In genomic region chr9:134488251-134488900, GRCh38 we compare ENCODE assay signal across 14 cellular contexts.
DNase-seq lines count a peak whose midpoint lies in the region; FAIRE-seq and TF ChIP-seq lines count a peak whose summit lies in the region.
"Had no signal": no experiment of that assay in that cellular context is flagged by ENCODE, and none has a peak within 500 bp of the region (broad histone marks: within the 10 kb centered on the region; RNA-seq: fewer than 3 reads in every experiment).

No MANE protein-coding gene starts in this region.

- intact Hi-C loops in adrenal gland (cut with DNase I), result no loop called here
- intact Hi-C loops in spleen (cut with DNase I; ENCODE audit: low total_unique reads), result no loop called here
- intact Hi-C loops in transverse colon (cut with DNase I; ENCODE audit: low total_unique reads), result no loop called here
- intact Hi-C loops in OCI-LY7 (cut with micrococcal nuclease; ENCODE audit: unreplicated experiment), result no loop called here

- peak; percentile 14 for DNase-seq in NCI-H748 (lab: John Stamatoyannopoulos, UW; ENCODE audit: unreplicated experiment)
- DNase-seq in NCI-H748 treated with DMSO at 0.1 percent for 48 hours (lab: John Stamatoyannopoulos, UW), result no peak
- peak in 4 of 7 donors; percentile 24 to 54 (median 50) for DNase-seq in adrenal gland
- DNase-seq in right atrium auricular region (ENCODE audit: low spot score), result peak; percentile 81
- peak; percentile 76 for DNase-seq in spleen
- no peak for DNase-seq in HTR-8/SVneo (ENCODE audit: insufficient read length, low spot score)
- DNase-seq in transverse colon, result no peak
- no peak for DNase-seq in OCI-LY7 (ENCODE audit: low spot score)
- DNase-seq: activated CD4-positive, CD25-positive, alpha-beta regulatory T cell treated with anti-CD3 and anti-CD28 coated beads, Interleukin-2, amount 50 U/mL, for 72 hours; cerebellar nuclear complex; naive thymus-derived CD4-positive, alpha-beta T cell; NCI-H187 treated with DMSO at 0.1 percent for 48 hours; NK-92 treated with Interleukin-12 subunit alpha and Interleukin-12 subunit beta, amount 100 ng/mL, for 24 hours had no signal

- 47 to 66% (median 58%) methylated on average over 12 to 24 of the region's 24 CpGs for WGBS in adrenal gland, 4 donors
- 73 to 77% (median 75%) methylated on average over 13 to 24 of the region's 24 CpGs for WGBS in spleen, 5 donors
- 61% methylated on average over 23 of the region's 24 CpGs; no CpG with 5 or more reads in 1 of the 2 donors for WGBS in transverse colon (ENCODE audit: low coverage in 1 of 2), 2 donors

- CTCF ChIA-PET in OCI-LY7 (lab: Charles Lee; ENCODE audit: unreplicated experiment), result no interaction called here

- H3K36me3 ChIP-seq in adrenal gland (replicated peaks in 1 of 2) (no peaks in the 10 kb centered on the region), right atrium auricular region (no peaks in the 10 kb centered on the region), spleen (no peaks in the 10 kb centered on the region), transverse colon (no peaks in the 10 kb centered on the region), OCI-LY7 (ENCODE audit: insufficient read depth, low read length) (no peaks in the 10 kb centered on the region)
- H3K36me3 ChIP-seq: tibial artery had no signal

- H3K4me3 ChIP-seq in adrenal gland, result no peak overlapping the region
- no peak overlapping the region for H3K4me3 ChIP-seq in right atrium auricular region
- no peak overlapping the region for H3K4me3 ChIP-seq in spleen
- no peak overlapping the region for H3K4me3 ChIP-seq in transverse colon
- H3K4me3 ChIP-seq in OCI-LY7 (ENCODE audit: low read depth, low read length, poor library complexity, severe bottlenecking), result no peak overlapping the region
- H3K4me3 ChIP-seq: tibial artery had no signal

- POLR2A ChIA-PET in OCI-LY7 (lab: Charles Lee), result no interaction called here

- no peak overlapping the region for H3K4me2 ChIP-seq in OCI-LY7 (ENCODE audit: low read length)

- no peak for FAIRE-seq in HTR-8/SVneo (lab: Jason Lieb, UNC)

- H3K27ac ChIP-seq in adrenal gland (no peak overlapping the region), right atrium auricular region (peak overlapping the region; percentile 16 to 37), spleen (no peak overlapping the region), transverse colon (no peak overlapping the region), OCI-LY7 (ENCODE audit: low read depth, low read length, poor library complexity, severe bottlenecking) (no peak overlapping the region)
- H3K27ac ChIP-seq: tibial artery had no signal

- no peaks in the 10 kb centered on the region for H4K20me1 ChIP-seq in OCI-LY7 (ENCODE audit: insufficient read depth, low read length)

- in situ Hi-C loops in transverse colon (cut with MboI; ENCODE audit: low pct_ligation_motif_present in 1 of 4, low pct_unique_long_range_greater_than_20kb in 1 of 4, low sequenced_read_pairs in 3 of 4), result no loop called here

- H3K9me3 ChIP-seq in adrenal gland (replicated peaks in 1 of 3) (no peaks in the 10 kb centered on the region), right atrium auricular region (no peaks in the 10 kb centered on the region), spleen (no peaks in the 10 kb centered on the region), transverse colon (no peaks in the 10 kb centered on the region), OCI-LY7 (ENCODE audit: low read length) (no peaks in the 10 kb centered on the region)
- H3K9me3 ChIP-seq: tibial artery had no signal

- H2AFZ ChIP-seq in OCI-LY7 (ENCODE audit: low read length), result no peak overlapping the region

- no peak for TF ChIP-seq EP300 in transverse colon (IDR thresholded peaks at IDR 0.05; ENCODE audit: low read depth)

- TF ChIP-seq POLR2A in adrenal gland (IDR thresholded peaks at IDR 0.05) (no peak), spleen (IDR thresholded peaks at IDR 0.05) (no peak), transverse colon (IDR thresholded peaks at IDR 0.05) (no peak)

- BruUV-seq in OCI-LY7 (replicated peaks; lab: Mats Ljungman, UMichigan), result no TSS peak

- H3K27me3 ChIP-seq in adrenal gland, result no peaks in the 10 kb centered on the region
- no peaks in the 10 kb centered on the region for H3K27me3 ChIP-seq in right atrium auricular region
- peaks cover 0 to 8% (median 0%) of the 10 kb centered on the region in 7 donors for H3K27me3 ChIP-seq in spleen (replicated peaks in 1 of 7)
- H3K27me3 ChIP-seq in transverse colon, result no peaks in the 10 kb centered on the region

- H3K4me1 ChIP-seq in adrenal gland (replicated peaks in 1 of 2) (no peaks in the 10 kb centered on the region), right atrium auricular region (peaks cover 0 to 7% of the 10 kb centered on the region in 2 donors), spleen (peaks cover 0 to 45% (median 13%) of the 10 kb centered on the region in 6 donors), transverse colon (peaks cover 0 to 5% (median 0%) of the 10 kb centered on the region in 4 donors), OCI-LY7 (ENCODE audit: insufficient read depth, low read length, poor library complexity, severe bottlenecking) (no peaks in the 10 kb centered on the region)

- no peaks in the 10 kb centered on the region for H3K79me2 ChIP-seq in OCI-LY7 (ENCODE audit: insufficient read depth, low read depth, low read length)

- no peak for TF ChIP-seq CTCF in adrenal gland (IDR thresholded peaks at IDR 0.05)
- no peak for TF ChIP-seq CTCF in right atrium auricular region (IDR thresholded peaks at IDR 0.05)
- no peak for TF ChIP-seq CTCF in spleen (IDR thresholded peaks at IDR 0.05 in 8 of 11, conservative IDR thresholded peaks at IDR 0.05 in 3 of 11)
- TF ChIP-seq CTCF in transverse colon (IDR thresholded peaks at IDR 0.05), result no peak
- no peak for TF ChIP-seq CTCF in OCI-LY7 (conservative IDR thresholded peaks at IDR 0.05; ENCODE audit: low read length)

- H3K9me2 ChIP-seq in OCI-LY7 (ENCODE audit: insufficient read depth, low read length), result no peaks in the 10 kb centered on the region

Comparison
In these comparisons a context has a peak if more than half of its experiments do, and no peak if none do; other contexts are left out.
1. DNase-seq: peak in NCI-H748 (single experiment), adrenal gland (4 of 7), right atrium auricular region (single experiment) and spleen (single experiment); none in NCI-H748 treated with DMSO at 0.1 percent for 48 hours (single experiment), HTR-8/SVneo (single experiment), transverse colon (single experiment) and OCI-LY7 (single experiment).
2. H3K27ac ChIP-seq: peak in right atrium auricular region (2 of 2); none in adrenal gland (0 of 5), spleen (0 of 8), transverse colon (0 of 4) and OCI-LY7 (single experiment).